1 cellular context compared by ENCODE assay signal in genomic region chr12:55715833-55716581, GRCh38.
TF ChIP-seq lines count a peak whose summit lies in the region.

TSS of gene BLOC1S1 (plus strand) at chr12:55716046. CDS start at chr12:55716052, 6 bp downstream.

TF ChIP-seq in HepG2, 621 proteins besides CTCF, POLR2A, EP300 and RAD21 (continued from another document and continues in another):
- TF ChIP-seq ZNF503 (CRISPR knock-in tag; IDR thresholded peaks at IDR 0.05) (no peak), PRDM15 (CRISPR knock-in tag; IDR thresholded peaks at IDR 0.05) (no peak), ZNF205 (CRISPR knock-in tag; IDR thresholded peaks at IDR 0.05) (peak; percentile 85; the same call in 1 of the 2 replicates), ZFP36L2 (CRISPR knock-in tag; IDR thresholded peaks at IDR 0.05) (no peak), ZNF562 (CRISPR knock-in tag; IDR thresholded peaks at IDR 0.05; ENCODE audit: borderline replicate concordance) (no peak), REST (IDR thresholded peaks at IDR 0.05; ENCODE audit: borderline replicate concordance in 1 of 2, low read depth in 1 of 2, low read length in 2 of 2) (no peak), LBX2 (CRISPR knock-in tag; IDR thresholded peaks at IDR 0.05; ENCODE audit: borderline replicate concordance) (no peak), SNAI1 (CRISPR knock-in tag; IDR thresholded peaks at IDR 0.05; ENCODE audit: borderline replicate concordance) (no peak), ZNF350 (CRISPR knock-in tag; IDR thresholded peaks at IDR 0.05; ENCODE audit: borderline replicate concordance, low read depth) (peak; percentile 81), ZNF121 (CRISPR knock-in tag; IDR thresholded peaks at IDR 0.05) (no peak), ZNF143 (CRISPR knock-in tag; IDR thresholded peaks at IDR 0.05) (no peak), ZMYM4 (CRISPR knock-in tag; IDR thresholded peaks at IDR 0.05) (peak; percentile 88), GZF1 (CRISPR knock-in tag; IDR thresholded peaks at IDR 0.05) (no peak), NFRKB (IDR thresholded peaks at IDR 0.05) (no peak), ISX (CRISPR knock-in tag; conservative IDR thresholded peaks at IDR 0.05) (no peak), ZNF724P (CRISPR knock-in tag; IDR thresholded peaks at IDR 0.05; ENCODE audit: borderline replicate concordance) (0 out of 2 replicates have a peak, but pooled peaks have one; percentile 41), ZNF30 (CRISPR knock-in tag; IDR thresholded peaks at IDR 0.05) (no peak), SIN3B (IDR thresholded peaks at IDR 0.05; ENCODE audit: low read length) (peak; percentile 90), MXD3 (CRISPR knock-in tag; IDR thresholded peaks at IDR 0.05) (peak; percentile 64; the same call in 1 of the 2 replicates), HOXA3 (CRISPR knock-in tag; IDR thresholded peaks at IDR 0.05) (peak; percentile 84), PHF20 (CRISPR knock-in tag; IDR thresholded peaks at IDR 0.05) (peak; percentile 100), SAP130 (CRISPR knock-in tag; IDR thresholded peaks at IDR 0.05; ENCODE audit: low read depth) (peak; percentile 99), ZNF318 (CRISPR knock-in tag; IDR thresholded peaks at IDR 0.05) (no peak), CAMTA2 (CRISPR knock-in tag; IDR thresholded peaks at IDR 0.05; ENCODE audit: borderline replicate concordance) (no peak), SNAPC5 (CRISPR knock-in tag; IDR thresholded peaks at IDR 0.05; ENCODE audit: borderline replicate concordance) (peak; percentile 84; the same call in 1 of the 2 replicates), TARDBP (CRISPR knock-in tag; IDR thresholded peaks at IDR 0.05) (peak; percentile 81), ZKSCAN8 (CRISPR knock-in tag; IDR thresholded peaks at IDR 0.05; ENCODE audit: borderline replicate concordance) (0 out of 2 replicates have a peak, but pooled peaks have one; percentile 54), ZHX1 (CRISPR knock-in tag; IDR thresholded peaks at IDR 0.05; ENCODE audit: low read depth) (peak; percentile 49), TEAD3 (CRISPR knock-in tag; optimal IDR thresholded peaks at IDR 0.05; ENCODE audit: borderline replicate concordance) (peak; percentile 38), PPARG (CRISPR knock-in tag; conservative IDR thresholded peaks at IDR 0.05) (no peak), ETV6 (CRISPR knock-in tag; conservative IDR thresholded peaks at IDR 0.05) (0 out of 2 replicates have a peak, but pooled peaks have one; percentile 26), ZSCAN21 (CRISPR knock-in tag; IDR thresholded peaks at IDR 0.05; ENCODE audit: borderline replicate concordance) (0 out of 2 replicates have a peak, but pooled peaks have one; percentile 59), GFI1 (CRISPR knock-in tag; IDR thresholded peaks at IDR 0.05; ENCODE audit: borderline replicate concordance) (no peak), ZNF710 (CRISPR knock-in tag; IDR thresholded peaks at IDR 0.05; ENCODE audit: borderline replicate concordance) (no peak)
